ENCODE assay signal across 18 cellular contexts in genomic region chr6:7633361-7633760, GRCh38. TPM values are rescaled to one million over a fixed set of nuclear protein-coding genes. Genes with fewer than 3 reads are reported as not detected.
DNase-seq lines count a peak whose midpoint lies in the region; ATAC-seq lines count a peak whose summit lies in the region.
"Had no signal": no experiment of that assay in that cellular context is flagged by ENCODE, and none has a peak within 500 bp of the region (broad histone marks: within the 10 kb centered on the region; RNA-seq: fewer than 3 reads in every experiment).

No MANE protein-coding gene starts in this region.

- H3K27ac ChIP-seq in SJCRH30 = no peak overlapping the region
- H3K27ac ChIP-seq: BLaER1 treated with 17β-estradiol and CSF1 and Interleukin-3, amounts not matched to agents 10 nM and 100 nM; SK-N-MC had no signal

- ATAC-seq in left colon (peak; percentile 55), HG02884 (IDR thresholded peaks at IDR 0.05; ENCODE audit: unreplicated experiment) (no peak)
- ATAC-seq: T-cell had no signal

- intact Hi-C loops in left colon (cut with DNase I, micrococcal nuclease) = no loop called here

- H3K36me3 ChIP-seq in SJCRH30 = no peaks in the 10 kb centered on the region
- H3K36me3 ChIP-seq: BLaER1 treated with 17β-estradiol and CSF1 and Interleukin-3, amounts not matched to agents 10 nM and 100 nM had no signal

- no peak overlapping the region for H3K4me3 ChIP-seq in SJCRH30
- H3K4me3 ChIP-seq: BLaER1 treated with 17β-estradiol and CSF1 and Interleukin-3, amounts not matched to agents 10 nM and 100 nM; SK-N-MC had no signal

- no peaks in the 10 kb centered on the region for H3K9me3 ChIP-seq in SJCRH30 (replicated peaks)

- no peaks in the 10 kb centered on the region for H3K4me1 ChIP-seq in SJCRH30
- H3K4me1 ChIP-seq: BLaER1 treated with 17β-estradiol and CSF1 and Interleukin-3, amounts not matched to agents 10 nM and 100 nM had no signal

- H3K27me3 ChIP-seq in SJCRH30 = no peaks in the 10 kb centered on the region
- H3K27me3 ChIP-seq: BLaER1 treated with 17β-estradiol and CSF1 and Interleukin-3, amounts not matched to agents 10 nM and 100 nM had no signal

- DNase-seq in NCI-H2081 (lab: John Stamatoyannopoulos, UW) = peak; percentile 9 to 43
- no peak for DNase-seq in NCI-H2081 treated with DMSO at 0.1 percent for 48 hours (lab: John Stamatoyannopoulos, UW)
- peak; percentile 65 for DNase-seq in NCI-H2029 (lab: John Stamatoyannopoulos, UW)
- DNase-seq in amniotic epithelial cell (ENCODE audit: low read depth) = peak; percentile 53
- DNase-seq in left colon = no peak
- DNase-seq in SJCRH30 = no peak
- DNase-seq in NOMO-1 treated with dmso at 0.1 percent for 144 hours (lab: John Stamatoyannopoulos, UW; ENCODE audit: unreplicated experiment) = no peak
- DNase-seq: 8988T, DND-41, GOT3, Kasumi-1, NCI-H187 treated with DMSO at 0.1 percent for 48 hours, NCI-H2227 treated with DMSO at 0.1 percent for 48 hours, NCI-H526 treated with DMSO at 0.1 percent for 48 hours, T-cell had no signal

RNA-seq across cellular contexts. Expression of gene SNRNP48, which starts 43.4 kb away (rescaled TPM):
- total RNA-seq in left colon = 10 to 100 TPM; 11.1 to 11.6 TPM
- 20.1 and 25.3 TPM in 2 replicates for total RNA-seq in SJCRH30 (2014; rRNA removed; shearing (Covaris generic))

Comparison
In these comparisons a context has a peak if more than half of its experiments do, and no peak if none do; other contexts are left out.
1. DNase-seq: peak in NCI-H2081 (2 of 2), NCI-H2029 (single experiment) and amniotic epithelial cell (single experiment); none in NCI-H2081 treated with DMSO at 0.1 percent for 48 hours (single experiment), left colon (0 of 2), SJCRH30 (0 of 2) and NOMO-1 treated with dmso at 0.1 percent for 144 hours (single experiment).